In the genomic region with DNA sequence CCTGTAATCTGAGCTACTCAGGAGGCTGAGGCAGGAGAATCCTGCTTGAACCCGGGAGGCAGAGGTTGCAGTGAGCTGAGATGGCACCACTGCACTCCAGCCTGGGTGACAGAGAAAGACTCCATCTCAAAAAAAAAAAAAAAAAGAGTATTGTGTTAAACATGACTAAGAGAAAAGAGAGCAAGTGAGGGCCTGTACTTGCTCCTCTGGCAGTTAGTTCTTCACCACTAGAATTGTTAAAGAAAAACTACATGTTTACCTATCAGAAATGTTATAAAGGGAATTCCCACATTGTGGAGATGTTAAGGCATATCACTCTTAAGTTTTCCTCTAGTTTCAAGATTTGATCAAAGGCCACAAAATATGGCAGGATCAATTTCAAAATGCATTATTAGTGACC, we compare ENCODE assay signal across 17 cellular contexts.
"Had no signal": no experiment of that assay in that cellular context is flagged by ENCODE, and none has a peak within 500 bp of the region (broad histone marks: within the 10 kb centered on the region; RNA-seq: fewer than 3 reads in every experiment).

No MANE protein-coding gene starts in this region.

- H3K27ac ChIP-seq: ovary, right atrium auricular region, sigmoid colon, tibial artery had no signal

- H3K27me3 ChIP-seq: ovary, right atrium auricular region, sigmoid colon, tibial artery had no signal

- H3K4me1 ChIP-seq: right atrium auricular region, tibial artery had no signal

- H3K4me3 ChIP-seq: mucosa of descending colon, ovary, right atrium auricular region, sigmoid colon, skin epidermis, tibial artery had no signal

- ATAC-seq: natural killer cell had no signal

- H3K36me3 ChIP-seq: ovary, right atrium auricular region, sigmoid colon, tibial artery had no signal

- H3K9me3 ChIP-seq: mucosa of descending colon, ovary, right atrium auricular region, sigmoid colon, tibial artery had no signal

- DNase-seq: cerebellar nuclear complex; dermis blood vessel endothelial cell; effector CD4-positive, alpha-beta T cell; foreskin melanocyte; head of caudate nucleus; hippocampal formation; kidney glomerular epithelial cell; mucosa of descending colon; natural killer cell; nucleus accumbens; ovary; sigmoid colon; stimulated activated CD4-positive, alpha-beta T cell treated with anti-CD3 and anti-CD28 coated beads, Interleukin-12 subunit alpha, Interleukin-12 subunit beta, amount 100 ng/mL, for 4 hours; stimulated activated naive CD4-positive, alpha-beta T cell treated with Interleukin-2 at 50 U/mL for 16 hours; tibial artery had no signal
